8 cellular contexts compared by ENCODE assay signal in the genomic region with DNA sequence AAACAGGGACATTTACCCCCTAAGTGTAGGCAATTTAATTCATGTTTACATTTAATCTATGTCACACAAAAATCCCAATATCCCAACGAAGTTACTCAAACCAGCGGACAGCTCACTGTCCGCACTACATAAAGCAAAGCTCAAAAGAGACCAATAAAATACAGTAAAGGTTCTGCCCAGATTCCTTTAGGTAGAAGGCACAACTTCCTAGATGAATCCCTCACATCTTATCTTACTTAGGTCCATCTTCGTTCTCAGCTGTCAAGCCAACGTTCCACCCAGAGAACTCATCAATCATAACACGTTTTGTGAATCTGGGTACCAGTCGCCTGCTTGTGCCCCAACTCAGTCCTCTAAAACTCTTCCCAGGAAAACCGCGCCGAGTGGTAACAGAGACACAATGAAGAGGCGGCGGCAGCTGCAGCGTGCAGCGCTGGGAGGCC. TPM values are rescaled to one million over a fixed set of nuclear protein-coding genes. Genes with fewer than 3 reads are reported as not detected.
DNase-seq lines count a peak whose midpoint lies in the region; ATAC-seq and TF ChIP-seq lines count a peak whose summit lies in the region.

No MANE protein-coding gene starts in this region.

- H3K27me3 ChIP-seq in GM06990 (replicated peaks; ENCODE audit: control insufficient read depth, insufficient read depth, low read length): no peaks in the 10 kb centered on the region
- H3K27me3 ChIP-seq in PC-9 (ENCODE audit: insufficient read depth, low read depth): no peaks in the 10 kb centered on the region
- H3K27me3 ChIP-seq in parathyroid adenoma (ENCODE audit: control insufficient read depth, insufficient read depth, low read length): no peaks in the 10 kb centered on the region

- H3K9me2 ChIP-seq in PC-9 (ENCODE audit: insufficient read depth): no peaks in the 10 kb centered on the region

- H3K4me1 ChIP-seq in PC-9 (replicated peaks; ENCODE audit: insufficient read depth): peaks cover 53% of the 10 kb centered on the region
- H3K4me1 ChIP-seq in parathyroid adenoma: peaks cover 7% of the 10 kb centered on the region

- DNase-seq in GM06990 (ENCODE audit: extremely low read depth, insufficient read length) (no peak), PC-9 (no peak), epithelial cell of prostate (ENCODE audit: low read depth, low spot score) (no peak), kidney tubule cell (ENCODE audit: low spot score) (no peak), iPS-NIHi7 (ENCODE audit: extremely low spot score) (no peak)
- DNase-seq in stimulated activated CD4-positive, alpha-beta T cell treated with anti-CD3 and anti-CD28 coated beads, Interleukin-15, amount 100 ng/mL, for 24 hours: no peak

- CTCF ChIA-PET in PC-9 (lab: Charles Lee): interaction anchor here (0.9 kb wide), 1 partner anchor 34 kb away, joined by 3 read pairs; no protein-coding TSS in a partner anchor

- no peak for ATAC-seq in HG03139 (IDR thresholded peaks at IDR 0.05; ENCODE audit: unreplicated experiment)

- H3K4me2 ChIP-seq in PC-9 (peak overlapping the region; percentile 98), parathyroid adenoma (ENCODE audit: low read length) (peak overlapping the region; percentile 86)

- no TSS peak for BruUV-seq in PC-9 (replicated peaks; lab: Mats Ljungman, UMichigan)

- H3K27ac ChIP-seq in PC-9 (peak overlapping the region; percentile 87; the same call in 1 of the 2 replicates), epithelial cell of prostate (peak overlapping the region; percentile 92), parathyroid adenoma (peak overlapping the region; percentile 94)

- H3K36me3 ChIP-seq in GM06990 (ENCODE audit: control insufficient read depth, insufficient read depth, low read length) (peaks cover 6% of the 10 kb centered on the region), PC-9 (ENCODE audit: low read depth) (peaks cover 47% of the 10 kb centered on the region), parathyroid adenoma (ENCODE audit: control insufficient read depth, insufficient read depth, low read length) (no peaks in the 10 kb centered on the region)

- intact Hi-C loops in PC-9 (cut with micrococcal nuclease; ENCODE audit: unreplicated experiment): loop anchor here (1.0 kb wide), 1 partner anchor 143 kb away; no protein-coding TSS in a partner anchor

- TF ChIP-seq CTCF in GM06990 (IDR thresholded peaks at IDR 0.05; ENCODE audit: insufficient read depth, low read length, poor library complexity, severe bottlenecking) (no peak), PC-9 (conservative IDR thresholded peaks at IDR 0.05) (no peak), parathyroid adenoma (IDR thresholded peaks at IDR 0.05) (no peak)

- H3F3A ChIP-seq in PC-9 (ENCODE audit: insufficient read depth, low read depth): peaks cover 52% of the 10 kb centered on the region

- POLR2A ChIA-PET in PC-9 (lab: Charles Lee; ENCODE audit: unreplicated experiment): interaction anchor here (1.0 kb wide), 1 partner anchor 55 kb away, joined by 4 read pairs; a partner anchor contains a TSS

- H3K4me3 ChIP-seq in GM06990 (replicated peaks; ENCODE audit: low read depth, low read length): peak overlapping the region; percentile 76
- H3K4me3 ChIP-seq in PC-9: peak overlapping the region; percentile 97
- H3K4me3 ChIP-seq in parathyroid adenoma (ENCODE audit: low read depth, low read length): peak overlapping the region; percentile 74

- H2AFZ ChIP-seq in PC-9 (no peak overlapping the region), parathyroid adenoma (no peak overlapping the region)

- H3K9me3 ChIP-seq in PC-9 (ENCODE audit: insufficient read depth, low read depth) (no peaks in the 10 kb centered on the region), parathyroid adenoma (ENCODE audit: control insufficient read depth, low read length) (no peaks in the 10 kb centered on the region)

- H4K20me1 ChIP-seq in PC-9 (ENCODE audit: insufficient read depth): peaks cover 60% of the 10 kb centered on the region

- H3K79me2 ChIP-seq in PC-9 (ENCODE audit: low read depth) (peaks cover 83% of the 10 kb centered on the region), parathyroid adenoma (peaks cover 21% of the 10 kb centered on the region)

- H3K9ac ChIP-seq in parathyroid adenoma: peak overlapping the region; percentile 19

RNA-seq across cellular contexts. Expression of a gene that starts 1.7 kb away (rescaled TPM):
- 179 and 193 TPM in 2 replicates for total RNA-seq in PC-9 (2021)

RNA-seq across cellular contexts. Expression of a gene that starts 1.8 kb away (rescaled TPM):
- 19.8 and 22.3 TPM in 2 replicates for total RNA-seq in PC-9 (2021)

RNA-seq across cellular contexts. Expression of a gene that starts 54.8 kb away (rescaled TPM):
- 165 and 221 TPM in 2 replicates for total RNA-seq in PC-9 (2021)
